ENCODE assay signal across 1 cellular context in the genomic region with DNA sequence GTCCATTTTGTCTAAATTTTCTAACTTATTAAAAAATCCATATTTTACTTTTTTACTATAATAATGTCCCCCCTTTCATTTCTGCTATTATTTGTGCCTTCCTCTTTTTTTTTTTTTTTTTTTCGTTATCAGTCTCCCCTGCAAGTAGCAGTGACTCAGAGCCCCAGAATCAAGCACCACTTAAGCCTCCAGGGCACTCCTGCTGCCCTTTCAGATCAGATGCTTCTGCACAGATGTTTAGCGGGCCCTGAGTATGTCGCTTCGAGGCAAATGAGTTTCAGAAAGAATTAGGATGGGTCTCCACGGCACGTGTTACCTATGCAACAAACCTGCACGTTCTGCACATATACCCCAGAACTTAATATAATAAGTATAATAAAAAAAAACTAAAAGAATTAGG.
TF ChIP-seq lines count a peak whose summit lies in the region.

No MANE protein-coding gene starts in this region.

TF ChIP-seq in K562, 482 proteins besides CTCF, POLR2A, EP300 and RAD21:
- TF ChIP-seq TFE3 (CRISPR knock-in tag; IDR thresholded peaks at IDR 0.05) = no peak
- no peak for TF ChIP-seq CHD4 (IDR thresholded peaks at IDR 0.05; ENCODE audit: insufficient read depth, insufficient replicate concordance, low read depth, low read length, poor library complexity, severe bottlenecking)
- TF ChIP-seq, protein P1, sequence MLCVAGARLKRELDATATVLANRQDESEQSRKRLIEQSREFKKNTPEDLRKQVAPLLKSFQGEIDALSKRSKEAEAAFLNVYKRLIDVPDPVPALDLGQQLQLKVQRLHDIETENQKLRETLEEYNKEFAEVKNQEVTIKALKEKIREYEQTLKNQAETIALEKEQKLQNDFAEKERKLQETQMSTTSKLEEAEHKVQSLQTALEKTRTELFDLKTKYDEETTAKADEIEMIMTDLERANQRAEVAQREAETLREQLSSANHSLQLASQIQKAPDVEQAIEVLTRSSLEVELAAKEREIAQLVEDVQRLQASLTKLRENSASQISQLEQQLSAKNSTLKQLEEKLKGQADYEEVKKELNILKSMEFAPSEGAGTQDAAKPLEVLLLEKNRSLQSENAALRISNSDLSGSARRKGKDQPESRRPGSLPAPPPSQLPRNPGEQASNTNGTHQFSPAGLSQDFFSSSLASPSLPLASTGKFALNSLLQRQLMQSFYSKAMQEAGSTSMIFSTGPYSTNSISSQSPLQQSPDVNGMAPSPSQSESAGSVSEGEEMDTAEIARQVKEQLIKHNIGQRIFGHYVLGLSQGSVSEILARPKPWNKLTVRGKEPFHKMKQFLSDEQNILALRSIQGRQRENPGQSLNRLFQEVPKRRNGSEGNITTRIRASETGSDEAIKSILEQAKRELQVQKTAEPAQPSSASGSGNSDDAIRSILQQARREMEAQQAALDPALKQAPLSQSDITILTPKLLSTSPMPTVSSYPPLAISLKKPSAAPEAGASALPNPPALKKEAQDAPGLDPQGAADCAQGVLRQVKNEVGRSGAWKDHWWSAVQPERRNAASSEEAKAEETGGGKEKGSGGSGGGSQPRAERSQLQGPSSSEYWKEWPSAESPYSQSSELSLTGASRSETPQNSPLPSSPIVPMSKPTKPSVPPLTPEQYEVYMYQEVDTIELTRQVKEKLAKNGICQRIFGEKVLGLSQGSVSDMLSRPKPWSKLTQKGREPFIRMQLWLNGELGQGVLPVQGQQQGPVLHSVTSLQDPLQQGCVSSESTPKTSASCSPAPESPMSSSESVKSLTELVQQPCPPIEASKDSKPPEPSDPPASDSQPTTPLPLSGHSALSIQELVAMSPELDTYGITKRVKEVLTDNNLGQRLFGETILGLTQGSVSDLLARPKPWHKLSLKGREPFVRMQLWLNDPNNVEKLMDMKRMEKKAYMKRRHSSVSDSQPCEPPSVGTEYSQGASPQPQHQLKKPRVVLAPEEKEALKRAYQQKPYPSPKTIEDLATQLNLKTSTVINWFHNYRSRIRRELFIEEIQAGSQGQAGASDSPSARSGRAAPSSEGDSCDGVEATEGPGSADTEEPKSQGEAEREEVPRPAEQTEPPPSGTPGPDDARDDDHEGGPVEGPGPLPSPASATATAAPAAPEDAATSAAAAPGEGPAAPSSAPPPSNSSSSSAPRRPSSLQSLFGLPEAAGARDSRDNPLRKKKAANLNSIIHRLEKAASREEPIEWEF (CRISPR knock-in tag; IDR thresholded peaks at IDR 0.05) = no peak
- no peak for TF ChIP-seq ZNF584 (CRISPR knock-in tag; IDR thresholded peaks at IDR 0.05; ENCODE audit: low read depth)
- 0 out of 2 replicates have a peak, but pooled peaks have one; percentile 25 for TF ChIP-seq TEAD4 (IDR thresholded peaks at IDR 0.05; ENCODE audit: low read length)
- no peak for TF ChIP-seq TEAD4 (CRISPR knock-in tag; IDR thresholded peaks at IDR 0.05; ENCODE audit: borderline replicate concordance)
- TF ChIP-seq CBFB (CRISPR knock-in tag; IDR thresholded peaks at IDR 0.05) = no peak
- no peak for TF ChIP-seq UBTF (IDR thresholded peaks at IDR 0.05; ENCODE audit: borderline replicate concordance in 1 of 2, low read depth in 2 of 2, low read length in 2 of 2)
- TF ChIP-seq ZNF561 (CRISPR knock-in tag; conservative IDR thresholded peaks at IDR 0.05) = no peak
- no peak for TF ChIP-seq HOXB6 (CRISPR knock-in tag; IDR thresholded peaks at IDR 0.05; ENCODE audit: borderline replicate concordance)
- peak; percentile 36 for TF ChIP-seq CBFA2T3 (IDR thresholded peaks at IDR 0.05)
- no peak for TF ChIP-seq NFRKB (IDR thresholded peaks at IDR 0.05; ENCODE audit: low read depth)
- TF ChIP-seq, protein P2, sequence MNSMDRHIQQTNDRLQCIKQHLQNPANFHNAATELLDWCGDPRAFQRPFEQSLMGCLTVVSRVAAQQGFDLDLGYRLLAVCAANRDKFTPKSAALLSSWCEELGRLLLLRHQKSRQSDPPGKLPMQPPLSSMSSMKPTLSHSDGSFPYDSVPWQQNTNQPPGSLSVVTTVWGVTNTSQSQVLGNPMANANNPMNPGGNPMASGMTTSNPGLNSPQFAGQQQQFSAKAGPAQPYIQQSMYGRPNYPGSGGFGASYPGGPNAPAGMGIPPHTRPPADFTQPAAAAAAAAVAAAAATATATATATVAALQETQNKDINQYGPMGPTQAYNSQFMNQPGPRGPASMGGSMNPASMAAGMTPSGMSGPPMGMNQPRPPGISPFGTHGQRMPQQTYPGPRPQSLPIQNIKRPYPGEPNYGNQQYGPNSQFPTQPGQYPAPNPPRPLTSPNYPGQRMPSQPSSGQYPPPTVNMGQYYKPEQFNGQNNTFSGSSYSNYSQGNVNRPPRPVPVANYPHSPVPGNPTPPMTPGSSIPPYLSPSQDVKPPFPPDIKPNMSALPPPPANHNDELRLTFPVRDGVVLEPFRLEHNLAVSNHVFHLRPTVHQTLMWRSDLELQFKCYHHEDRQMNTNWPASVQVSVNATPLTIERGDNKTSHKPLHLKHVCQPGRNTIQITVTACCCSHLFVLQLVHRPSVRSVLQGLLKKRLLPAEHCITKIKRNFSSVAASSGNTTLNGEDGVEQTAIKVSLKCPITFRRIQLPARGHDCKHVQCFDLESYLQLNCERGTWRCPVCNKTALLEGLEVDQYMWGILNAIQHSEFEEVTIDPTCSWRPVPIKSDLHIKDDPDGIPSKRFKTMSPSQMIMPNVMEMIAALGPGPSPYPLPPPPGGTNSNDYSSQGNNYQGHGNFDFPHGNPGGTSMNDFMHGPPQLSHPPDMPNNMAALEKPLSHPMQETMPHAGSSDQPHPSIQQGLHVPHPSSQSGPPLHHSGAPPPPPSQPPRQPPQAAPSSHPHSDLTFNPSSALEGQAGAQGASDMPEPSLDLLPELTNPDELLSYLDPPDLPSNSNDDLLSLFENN (IDR thresholded peaks at IDR 0.05; ENCODE audit: low read depth in 2 of 2, low read length in 2 of 2) = no peak
- TF ChIP-seq PRPF4 (IDR thresholded peaks at IDR 0.05; ENCODE audit: insufficient read depth, low read depth, low read length, poor library complexity, severe bottlenecking) = no peak
- no peak for TF ChIP-seq MCM5 (IDR thresholded peaks at IDR 0.05; ENCODE audit: low read depth)
- TF ChIP-seq POLR2AphosphoS5 (IDR thresholded peaks at IDR 0.05; ENCODE audit: control insufficient read depth, insufficient read depth, low read depth, low read length) = no peak
- TF ChIP-seq E2F3 (CRISPR knock-in tag; IDR thresholded peaks at IDR 0.05) = no peak
- no peak for TF ChIP-seq SMAD1 (IDR thresholded peaks at IDR 0.05; ENCODE audit: low read depth, low read length, partially characterized antibody)
- TF ChIP-seq MTA1 (IDR thresholded peaks at IDR 0.05; ENCODE audit: borderline replicate concordance) = no peak
- no peak for TF ChIP-seq POLR2AphosphoS2 (IDR thresholded peaks at IDR 0.05; ENCODE audit: low read length)
- TF ChIP-seq ESRRB (CRISPR knock-in tag; IDR thresholded peaks at IDR 0.05; ENCODE audit: borderline replicate concordance) = no peak
- TF ChIP-seq TSC22D4 (tag; IDR thresholded peaks at IDR 0.05) = no peak
- TF ChIP-seq ZNF175 (CRISPR knock-in tag; IDR thresholded peaks at IDR 0.05; ENCODE audit: low read depth) = no peak
- no peak for TF ChIP-seq ZNF76 (CRISPR knock-in tag; IDR thresholded peaks at IDR 0.05; ENCODE audit: borderline replicate concordance)
- TF ChIP-seq CTBP1 (IDR thresholded peaks at IDR 0.05; ENCODE audit: borderline replicate concordance) = no peak
- TF ChIP-seq ZNF512 (tag; IDR thresholded peaks at IDR 0.05) = no peak
- no peak for TF ChIP-seq ZNF778 (CRISPR knock-in tag; IDR thresholded peaks at IDR 0.05)
- TF ChIP-seq, protein P3, sequence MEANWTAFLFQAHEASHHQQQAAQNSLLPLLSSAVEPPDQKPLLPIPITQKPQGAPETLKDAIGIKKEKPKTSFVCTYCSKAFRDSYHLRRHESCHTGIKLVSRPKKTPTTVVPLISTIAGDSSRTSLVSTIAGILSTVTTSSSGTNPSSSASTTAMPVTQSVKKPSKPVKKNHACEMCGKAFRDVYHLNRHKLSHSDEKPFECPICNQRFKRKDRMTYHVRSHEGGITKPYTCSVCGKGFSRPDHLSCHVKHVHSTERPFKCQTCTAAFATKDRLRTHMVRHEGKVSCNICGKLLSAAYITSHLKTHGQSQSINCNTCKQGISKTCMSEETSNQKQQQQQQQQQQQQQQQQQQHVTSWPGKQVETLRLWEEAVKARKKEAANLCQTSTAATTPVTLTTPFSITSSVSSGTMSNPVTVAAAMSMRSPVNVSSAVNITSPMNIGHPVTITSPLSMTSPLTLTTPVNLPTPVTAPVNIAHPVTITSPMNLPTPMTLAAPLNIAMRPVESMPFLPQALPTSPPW (CRISPR knock-in tag; IDR thresholded peaks at IDR 0.05) = no peak
- TF ChIP-seq FOSL1 (tag; conservative IDR thresholded peaks at IDR 0.05) = peak; percentile 44
- TF ChIP-seq ZNF384 (IDR thresholded peaks at IDR 0.05; ENCODE audit: low read depth, low read length) = peak; percentile 73
- TF ChIP-seq POLR2B (IDR thresholded peaks at IDR 0.05; ENCODE audit: low read depth, partially characterized antibody) = no peak
- TF ChIP-seq MXI1 (IDR thresholded peaks at IDR 0.05; ENCODE audit: low read depth, low read length) = no peak
- TF ChIP-seq ZNF57 (CRISPR knock-in tag; IDR thresholded peaks at IDR 0.05) = no peak
- 0 out of 2 replicates have a peak, but pooled peaks have one; percentile 22 for TF ChIP-seq JUND (IDR thresholded peaks at IDR 0.05; ENCODE audit: borderline replicate concordance, low read depth, low read length)
- TF ChIP-seq JUND (tag; IDR thresholded peaks at IDR 0.05; ENCODE audit: borderline replicate concordance, low read depth, low read length) = no peak
- TF ChIP-seq SMAD4 (CRISPR knock-in tag; conservative IDR thresholded peaks at IDR 0.05) = no peak
- no peak for TF ChIP-seq FOXA3 (CRISPR knock-in tag; conservative IDR thresholded peaks at IDR 0.05 in 1 of 2, IDR thresholded peaks at IDR 0.05 in 1 of 2)
- TF ChIP-seq GTF3C2 (IDR thresholded peaks at IDR 0.05; ENCODE audit: borderline replicate concordance, extremely low read depth, insufficient read length) = no peak
- TF ChIP-seq TRIM28 (IDR thresholded peaks at IDR 0.05) = no peak
- TF ChIP-seq RBM14 (IDR thresholded peaks at IDR 0.05; ENCODE audit: borderline replicate concordance, insufficient read depth, low read depth, low read length) = no peak
- no peak for TF ChIP-seq ZNF408 (CRISPR knock-in tag; IDR thresholded peaks at IDR 0.05; ENCODE audit: low read depth)
